In genomic region chr10:111934926-111935325, GRCh38 we compare ENCODE assay signal across 20 cellular contexts.
DNase-seq lines count a peak whose midpoint lies in the region; ATAC-seq and TF ChIP-seq lines count a peak whose summit lies in the region.
"Had no signal": no experiment of that assay in that cellular context is flagged by ENCODE, and none has a peak within 500 bp of the region (broad histone marks: within the 10 kb centered on the region; RNA-seq: fewer than 3 reads in every experiment).

No MANE protein-coding gene starts in this region.

- in situ Hi-C loops in SK-MEL-5 (cut with HindIII; ENCODE audit: low pct_unique_long_range_greater_than_20kb, low sequenced_read_pairs), result no loop called here

- no peak overlapping the region for H3K4me3 ChIP-seq in psoas muscle
- H3K4me3 ChIP-seq: BLaER1, GM12878, GM23248 had no signal

- H3K9me3 ChIP-seq in psoas muscle, result no peaks in the 10 kb centered on the region
- H3K9me3 ChIP-seq: BLaER1, Caco-2 had no signal

- no peaks in the 10 kb centered on the region for H3K27me3 ChIP-seq in psoas muscle (ENCODE audit: insufficient read depth in 3 of 3, low read length in 2 of 3)
- H3K27me3 ChIP-seq: BLaER1 had no signal

- H3K36me3 ChIP-seq in psoas muscle (ENCODE audit: insufficient read depth in 1 of 2, low read depth in 1 of 2), result no peaks in the 10 kb centered on the region
- H3K36me3 ChIP-seq: BLaER1 had no signal

- peak; percentile 1 for DNase-seq in SK-MEL-5 (ENCODE audit: low read depth, low spot score)
- peak; percentile 62 to 93 for DNase-seq in cerebellar nuclear complex (lab: John Stamatoyannopoulos, UW)
- peak; percentile 3 for DNase-seq in medulla oblongata (ENCODE audit: extremely low spot score)
- peak; percentile 17 for DNase-seq in pons (ENCODE audit: low spot score)
- no peak for DNase-seq in psoas muscle
- DNase-seq in NCI-H69 (lab: John Stamatoyannopoulos, UW), result no peak
- DNase-seq in NCI-H748 treated with DMSO at 0.1 percent for 48 hours (lab: John Stamatoyannopoulos, UW), result no peak
- no peak for DNase-seq in stimulated activated naive CD8-positive, alpha-beta T cell treated with anti-CD3 and anti-CD28 coated beads, Interleukin-15, Interleukin-2, amounts not matched to agents 100 U/mL and 50 U/mL, for 24 hours
- DNase-seq: Caco-2; CD4-positive, CD25-positive, alpha-beta regulatory T cell; CD8-positive, alpha-beta T cell; DMS153; DND-41; GDM1; GM23248; H7; HCEC 1CT had no signal

- no peak for ATAC-seq in psoas muscle
- ATAC-seq in stimulated activated naive CD8-positive, alpha-beta T cell treated with anti-CD3 and anti-CD28 coated beads, Interleukin-15, Interleukin-2, amounts not matched to agents 100 U/mL and 50 U/mL, for 24 hours, result no peak
- ATAC-seq: CD8-positive, alpha-beta T cell; GM12878 had no signal

- intact Hi-C loops in psoas muscle (cut with DNase I), result no loop called here

- no peak for TF ChIP-seq CTCF in psoas muscle (IDR thresholded peaks at IDR 0.05)

- H3K4me1 ChIP-seq in psoas muscle, result no peaks in the 10 kb centered on the region
- H3K4me1 ChIP-seq: BLaER1, Caco-2 had no signal

- WGBS in psoas muscle, 3 donors, result 55 to 69% (median 57%) methylated on average over 1 of the region's 1 CpG

- H3K27ac ChIP-seq in psoas muscle, result no peak overlapping the region
- H3K27ac ChIP-seq: BLaER1, C4-2B, GM23248 had no signal

Comparison
In these comparisons a context has a peak if more than half of its experiments do, and no peak if none do; other contexts are left out.
1. DNase-seq: peak in SK-MEL-5 (single experiment), cerebellar nuclear complex (2 of 2), medulla oblongata (single experiment) and pons (single experiment); none in psoas muscle (0 of 2), NCI-H69 (single experiment), NCI-H748 treated with DMSO at 0.1 percent for 48 hours (single experiment) and stimulated activated naive CD8-positive, alpha-beta T cell treated with anti-CD3 and anti-CD28 coated beads, Interleukin-15, Interleukin-2, amounts not matched to agents 100 U/mL and 50 U/mL, for 24 hours (single experiment).